7 cellular contexts compared by ENCODE assay signal in genomic region chr16:88768041-88768876, GRCh38. TPM values are rescaled to one million over a fixed set of nuclear protein-coding genes. Genes with fewer than 3 reads are reported as not detected.
DNase-seq lines count a peak whose midpoint lies in the region; ATAC-seq and TF ChIP-seq lines count a peak whose summit lies in the region.

No MANE protein-coding gene starts in this region.

- TF ChIP-seq EP300 in suprapubic skin (IDR thresholded peaks at IDR 0.05), result no peak

- DNase-seq in IMR-90 (peak; percentile 57), ascending aorta (ENCODE audit: low spot score in 2 of 2) (peak in 1 of 2 donors; percentile 77), kidney glomerular epithelial cell (lab: John Stamatoyannopoulos, UW) (peak; percentile 6), suprapubic skin (ENCODE audit: low spot score in 2 of 2) (no peak), pons (ENCODE audit: low spot score) (no peak)

- dilution Hi-C loops in IMR-90 (cut with HindIII; ENCODE audit: low sequenced_read_pairs, unreplicated experiment), result no loop called here

- H3K14ac ChIP-seq in IMR-90 (replicated peaks; ENCODE audit: low read depth, low read length), result peak overlapping the region; percentile 77

- H2AFZ ChIP-seq in IMR-90 (replicated peaks; ENCODE audit: low read length, poor library complexity), result peak overlapping the region; percentile 40

- H3K18ac ChIP-seq in IMR-90 (ENCODE audit: low read depth, low read length), result peak overlapping the region; percentile 9; the same call in 1 of the 2 replicates

- no TSS peak for BruUV-seq in IMR-90 (replicated peaks; lab: Mats Ljungman, UMichigan)

- peak overlapping the region; percentile 10; the same call in 1 of the 2 replicates for H2BK120ac ChIP-seq in IMR-90 (ENCODE audit: low read depth, low read length)

- peak overlapping the region; percentile 74 for H2AK9ac ChIP-seq in IMR-90 (replicated peaks; ENCODE audit: low read depth, low read length, poor library complexity)

- H4K8ac ChIP-seq in IMR-90 (ENCODE audit: low read depth in 2 of 2, low read length in 2 of 2), result peak overlapping the region in 1 of 2 experiments; percentile 65; a peak in 1 of 4 replicates

- no peak overlapping the region for H3K56ac ChIP-seq in IMR-90 (ENCODE audit: extremely low read depth, insufficient read depth, low read length)

- H2BK15ac ChIP-seq in IMR-90 (ENCODE audit: low read depth, low read length), result no peak overlapping the region; the same call in 2 of the 3 replicates

- H2BK20ac ChIP-seq in IMR-90 (ENCODE audit: low read depth, low read length), result no peak overlapping the region

- TF ChIP-seq RAD21 in IMR-90 (IDR thresholded peaks at IDR 0.05; ENCODE audit: low read length), result no peak

- no peak overlapping the region for H3K9ac ChIP-seq in IMR-90 (ENCODE audit: low read depth, low read length)

- peak overlapping the region; percentile 42 for H3K4me2 ChIP-seq in IMR-90 (ENCODE audit: low read depth, low read length)

- H3K36me3 ChIP-seq in IMR-90 (ENCODE audit: control insufficient read depth, insufficient read depth, low read length), result peaks cover 8% of the 10 kb centered on the region
- peaks cover 0 to 5% of the 10 kb centered on the region in 2 donors for H3K36me3 ChIP-seq in ascending aorta
- peaks cover 5% of the 10 kb centered on the region for H3K36me3 ChIP-seq in suprapubic skin

- in situ Hi-C loops in IMR-90 (cut with MboI; ENCODE audit: low sequenced_read_pairs), result no loop called here

- peaks cover 46% of the 10 kb centered on the region for H3K9me1 ChIP-seq in IMR-90 (ENCODE audit: insufficient read depth, low read length)

- peak overlapping the region; percentile 89 for H2AK5ac ChIP-seq in IMR-90 (ENCODE audit: low read depth, low read length)

- peak overlapping the region; percentile 43 for H4K5ac ChIP-seq in IMR-90 (ENCODE audit: low read depth, low read length)

- H3K4me3 ChIP-seq in IMR-90 (ENCODE audit: insufficient read depth, low read depth, low read length), result no peak overlapping the region
- peak overlapping the region in 1 of 2 donors; percentile 5 for H3K4me3 ChIP-seq in ascending aorta
- H3K4me3 ChIP-seq in suprapubic skin, result no peak overlapping the region

- intact Hi-C loops in IMR-90 (cut with micrococcal nuclease) (no loop called here), ascending aorta (cut with DNase I) (loop anchor here (2.0 kb wide), 1 partner anchor 17 kb away; the partner anchor contains the start of gene PIEZO1)

- TF ChIP-seq POLR2A in IMR-90 (IDR thresholded peaks at IDR 0.05; ENCODE audit: low read depth, low read length) (no peak), suprapubic skin (IDR thresholded peaks at IDR 0.05) (no peak)

- H3K9me3 ChIP-seq in IMR-90 (ENCODE audit: control insufficient read depth, insufficient read depth, low read length) (no peaks in the 10 kb centered on the region), ascending aorta (no peaks in the 10 kb centered on the region), suprapubic skin (no peaks in the 10 kb centered on the region)

- H3K27me3 ChIP-seq in IMR-90 (ENCODE audit: control insufficient read depth, insufficient read depth, low read length) (no peaks in the 10 kb centered on the region), ascending aorta (no peaks in the 10 kb centered on the region), suprapubic skin (no peaks in the 10 kb centered on the region)

- no peak overlapping the region; the same call in 1 of the 2 replicates for H4K91ac ChIP-seq in IMR-90 (ENCODE audit: insufficient read depth, low read depth, low read length)

- H3K4ac ChIP-seq in IMR-90 (ENCODE audit: low read depth, low read length), result peak overlapping the region; percentile 71

- H3K4me1 ChIP-seq in IMR-90 (ENCODE audit: control insufficient read depth, insufficient read depth, low read length) (peaks cover 59% of the 10 kb centered on the region), ascending aorta (peaks cover 21 to 32% of the 10 kb centered on the region in 2 donors), suprapubic skin (peaks cover 90% of the 10 kb centered on the region)

- no peak overlapping the region for H3K23ac ChIP-seq in IMR-90 (ENCODE audit: low read depth, low read length)

- CTCF ChIA-PET in IMR-90 (lab: Yijun Ruan, JAX), result interaction anchor here (1.3 to 1.5 kb wide), 2 partner anchors 9 to 30 kb away, joined by 3 to 4 read pairs; no protein-coding TSS in a partner anchor

- WGBS in IMR-90 (ENCODE audit: extremely low coverage in 2 of 2, insufficient read length in 1 of 2), 2 experiments, result 38% methylated on average over 18 of the region's 30 CpGs; no CpG with 5 or more reads in 1 of the 2 experiments
- 45% methylated on average over 10 of the region's 30 CpGs for WGBS in suprapubic skin

- H3K79me1 ChIP-seq in IMR-90 (ENCODE audit: low read depth in 1 of 2, low read length in 2 of 2), result peaks cover 10 to 91% of the 10 kb centered on the region in 2 experiments

- H2BK5ac ChIP-seq in IMR-90 (ENCODE audit: low read depth, low read length, poor library complexity, severe bottlenecking), result peak overlapping the region; percentile 50

- peaks cover 96% of the 10 kb centered on the region for H4K20me1 ChIP-seq in IMR-90 (ENCODE audit: insufficient read depth, low read length)

- TF ChIP-seq CTCF in IMR-90 (conservative IDR thresholded peaks at IDR 0.05; ENCODE audit: low read depth, low read length) (no peak), ascending aorta (IDR thresholded peaks at IDR 0.05) (no peak), suprapubic skin (IDR thresholded peaks at IDR 0.05) (no peak)

- peak; percentile 5 for ATAC-seq in IMR-90 (ENCODE audit: low read depth)
- ATAC-seq in HG03442 (IDR thresholded peaks at IDR 0.05; ENCODE audit: unreplicated experiment), result no peak
- no peak for ATAC-seq in HG02840 (IDR thresholded peaks at IDR 0.05; ENCODE audit: low FRiP score, unreplicated experiment)

- POLR2A ChIA-PET in IMR-90 (lab: Charles Lee; ENCODE audit: unreplicated experiment), result interaction anchor here (0.7 kb wide), 1 partner anchor 294 kb away, joined by 3 read pairs; no protein-coding TSS in a partner anchor

- H3K27ac ChIP-seq in IMR-90 (ENCODE audit: insufficient read depth, low read length), result peak overlapping the region; percentile 67
- H3K27ac ChIP-seq in ascending aorta, result peak overlapping the region; percentile 14 to 20
- H3K27ac ChIP-seq in suprapubic skin, result peak overlapping the region; percentile 70

TF ChIP-seq in IMR-90, 13 proteins besides CTCF, POLR2A, EP300 and RAD21:
- TF ChIP-seq SMC3 (IDR thresholded peaks at IDR 0.05; ENCODE audit: low read depth, low read length), result no peak
- TF ChIP-seq CEBPB (IDR thresholded peaks at IDR 0.05; ENCODE audit: low read depth, low read length), result 0 out of 2 replicates have a peak, but pooled peaks have one; percentile 12

RNA-seq across cellular contexts. Expression of gene PIEZO1, which starts 16.8 kb away (rescaled TPM):
- total RNA-seq in IMR-90 (2012; rRNA removed) (36.2 and 48.6 TPM in 2 replicates), ascending aorta (428 TPM), suprapubic skin (100 to 1,000 TPM; 185 to 269 (median 224) TPM)
- polyA plus RNA-seq in IMR-90 (2012; rRNA removed), result 372 and 392 TPM in 2 replicates
- 218 and 326 TPM in 2 replicates for polyA plus RNA-seq in IMR-90 (2012; cell fraction: cytosol; rRNA removed)
- 957 and 2,926 TPM in 2 replicates for polyA plus RNA-seq in IMR-90 (2012; cell fraction: nucleus; rRNA removed; ENCODE audit: low replicate concordance)

RNA-seq across cellular contexts. Expression of gene CDT1, which starts 35.3 kb away (rescaled TPM):
- 3.2 and 4.7 TPM in 2 replicates for total RNA-seq in IMR-90 (2012; rRNA removed)
- polyA plus RNA-seq in IMR-90 (2012; rRNA removed), result 11.8 and 13.2 TPM in 2 replicates
- 6.8 and 10.7 TPM in 2 replicates for polyA plus RNA-seq in IMR-90 (2012; cell fraction: cytosol; rRNA removed)
- 4.7 and 22.2 TPM in 2 replicates for polyA plus RNA-seq in IMR-90 (2012; cell fraction: nucleus; rRNA removed; ENCODE audit: low replicate concordance)
- not detected for total RNA-seq in ascending aorta
- 10 to 100 TPM in 2 of 4 donors, 1 to 10 TPM in 2; 4.7 to 25.7 (median 10.7) TPM for total RNA-seq in suprapubic skin

RNA-seq across cellular contexts. Expression of gene APRT, which starts 43.5 kb away (rescaled TPM):
- total RNA-seq in IMR-90 (2012; rRNA removed) (40.5 and 41.7 TPM in 2 replicates), ascending aorta (305 TPM), suprapubic skin (100 to 1,000 TPM; 122 to 382 (median 250) TPM)
- 157 and 209 TPM in 2 replicates for polyA plus RNA-seq in IMR-90 (2012; rRNA removed)
- polyA plus RNA-seq in IMR-90 (2012; cell fraction: cytosol; rRNA removed), result 109 and 184 TPM in 2 replicates
- 87.9 and 240 TPM in 2 replicates for polyA plus RNA-seq in IMR-90 (2012; cell fraction: nucleus; rRNA removed; ENCODE audit: low replicate concordance)

Comparison
In these comparisons a context has a peak if more than half of its experiments do, and no peak if none do; other contexts are left out.
1. DNase-seq: peak in IMR-90 (single experiment) and kidney glomerular epithelial cell (single experiment); none in suprapubic skin (0 of 2) and pons (single experiment).
2. H3K27ac ChIP-seq: peak in every context shown above with its lines; median percentile 70 in suprapubic skin; 67 in IMR-90; 17 in ascending aorta.